Comparison of ENCODE assay signal across 8 cellular contexts in the genomic region with DNA sequence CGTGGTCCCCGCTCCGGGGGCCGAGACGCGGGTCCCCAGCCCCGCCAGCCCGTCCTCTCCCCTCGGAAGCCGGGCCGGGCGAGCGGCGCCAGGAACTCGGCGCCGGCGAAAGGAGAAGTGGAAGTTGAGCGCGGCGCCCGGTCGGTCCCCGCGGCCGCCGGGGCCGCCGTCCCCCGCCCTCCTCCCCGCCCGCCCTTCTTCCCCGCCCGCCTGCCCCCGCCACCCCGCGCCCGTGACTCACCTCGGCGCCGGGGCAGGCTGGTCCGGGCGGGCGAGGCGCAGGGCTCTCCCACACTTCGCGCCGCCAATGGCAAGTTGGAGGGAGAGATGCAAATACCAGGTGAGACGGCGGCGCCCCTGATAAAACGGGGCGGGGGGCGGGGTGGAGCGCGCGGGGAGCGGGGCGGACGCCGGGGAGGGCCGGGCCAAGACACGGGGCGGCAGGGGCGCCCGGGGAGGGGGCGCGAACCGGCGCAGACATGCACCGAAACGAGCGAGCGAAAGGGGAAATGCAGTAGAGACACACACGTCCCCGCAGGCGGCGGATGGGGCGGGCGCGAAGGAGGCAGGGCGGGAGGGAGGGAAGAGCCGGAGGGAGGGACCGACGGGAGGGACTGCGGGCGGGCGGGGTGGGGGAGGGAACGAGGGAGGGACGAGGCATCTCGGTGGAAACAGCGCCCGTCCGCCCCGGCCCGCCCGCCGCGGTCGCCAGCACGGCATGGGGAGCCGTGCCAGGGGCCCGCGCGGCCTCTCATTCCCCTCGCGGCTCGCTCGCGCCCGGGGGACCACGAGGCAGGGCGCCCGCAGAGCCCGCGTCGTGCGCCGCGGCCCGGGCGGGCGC. TPM values are rescaled to one million over a fixed set of nuclear protein-coding genes. Genes with fewer than 3 reads are reported as not detected.
DNase-seq lines count a peak whose midpoint lies in the region; ATAC-seq and TF ChIP-seq lines count a peak whose summit lies in the region.

A gene (minus strand): TSS at position 119 of the 841 bp plus-strand sequence. CDS start 29,167 bp downstream, outside the sequence.

- in situ Hi-C loops in brain microvascular endothelial cell (cut with HindIII; ENCODE audit: low pct_ligation_motif_present, low sequenced_read_pairs), result no loop called here

- H3K27ac Mint-ChIP-seq in CD4-positive, CD25-positive, alpha-beta regulatory T cell, result peak within 1 kb of the TSS in 2 of 3 donors; percentile 41 to 82

- intact Hi-C loops in T-helper 2 cell treated with Interferon-gamma antibody and Interleukin-4, amounts not matched to agents 100 ng/mL and 5 ng/mL, for 36 hours (cut with micrococcal nuclease), result no loop called here

- peaks cover 5 to 43% (median 6%) of the 10 kb centered on the region in 4 donors for H3K4me1 Mint-ChIP-seq in CD4-positive, CD25-positive, alpha-beta regulatory T cell

- H3K4me3 ChIP-seq in CD4-positive, CD25-positive, alpha-beta regulatory T cell (ENCODE audit: low read depth, low read length), result peak within 1 kb of the TSS; percentile 64
- H3K4me3 ChIP-seq in Karpas-422 (ENCODE audit: low read length) (peak within 1 kb of the TSS; percentile 68), brain microvascular endothelial cell (ENCODE audit: low read depth, low read length) (peak within 1 kb of the TSS; percentile 63), kidney epithelial cell (ENCODE audit: low read depth, low read length) (peak within 1 kb of the TSS; percentile 62)

- no peaks in the 10 kb centered on the region for H3K27me3 Mint-ChIP-seq in CD4-positive, CD25-positive, alpha-beta regulatory T cell

- peaks cover 46% of the 10 kb centered on the region for H3K79me2 ChIP-seq in Karpas-422 (ENCODE audit: low read length)

- no peak within 1 kb of the TSS; the same call in 1 of the 2 replicates for H2AFZ ChIP-seq in Karpas-422 (ENCODE audit: low read length)

- peak; percentile 73 to 74 for ATAC-seq in CD4-positive, CD25-positive, alpha-beta regulatory T cell (ENCODE audit: low read depth in 2 of 2)
- ATAC-seq in GM19351 (IDR thresholded peaks at IDR 0.05; ENCODE audit: unreplicated experiment) (peak; percentile 36), HG02973 (IDR thresholded peaks at IDR 0.05; ENCODE audit: unreplicated experiment) (no peak)

- H3K27me3 ChIP-seq in CD4-positive, CD25-positive, alpha-beta regulatory T cell (ENCODE audit: control insufficient read depth, insufficient read depth, low read length), result no peaks in the 10 kb centered on the region
- H3K27me3 ChIP-seq in Karpas-422 (ENCODE audit: low read length) (no peaks in the 10 kb centered on the region), brain microvascular endothelial cell (replicated peaks) (no peaks in the 10 kb centered on the region), kidney epithelial cell (ENCODE audit: control insufficient read depth, insufficient read depth, low read length) (no peaks in the 10 kb centered on the region)

- H3K4me3 Mint-ChIP-seq in CD4-positive, CD25-positive, alpha-beta regulatory T cell, result peak within 1 kb of the TSS; percentile 92 to 95 (median 94)

- H4K20me1 ChIP-seq in Karpas-422 (ENCODE audit: insufficient read depth, low read depth, low read length), result peaks cover 7% of the 10 kb centered on the region; the same call in 1 of the 2 replicates

- no peaks in the 10 kb centered on the region for H3K9me3 Mint-ChIP-seq in CD4-positive, CD25-positive, alpha-beta regulatory T cell

- H3K4me1 ChIP-seq in CD4-positive, CD25-positive, alpha-beta regulatory T cell (ENCODE audit: control insufficient read depth, insufficient read depth, low read length, poor library complexity, severe bottlenecking), result peaks cover 31% of the 10 kb centered on the region
- peaks cover 43% of the 10 kb centered on the region for H3K4me1 ChIP-seq in Karpas-422 (ENCODE audit: low read length)

- H3K36me3 ChIP-seq in CD4-positive, CD25-positive, alpha-beta regulatory T cell (ENCODE audit: control insufficient read depth, insufficient read depth, low read length), result no peaks in the 10 kb centered on the region
- no peaks in the 10 kb centered on the region for H3K36me3 ChIP-seq in Karpas-422 (ENCODE audit: insufficient read depth, low read length)
- no peaks in the 10 kb centered on the region for H3K36me3 ChIP-seq in brain microvascular endothelial cell (replicated peaks)
- no peaks in the 10 kb centered on the region for H3K36me3 ChIP-seq in kidney epithelial cell (ENCODE audit: control insufficient read depth, insufficient read depth, low read length)

- no peaks in the 10 kb centered on the region for H3K9me3 ChIP-seq in CD4-positive, CD25-positive, alpha-beta regulatory T cell (ENCODE audit: control insufficient read depth in 2 of 2, low read length in 2 of 2)
- no peaks in the 10 kb centered on the region for H3K9me3 ChIP-seq in Karpas-422 (ENCODE audit: low read length)

- peak within 1 kb of the TSS; percentile 84 for H3K4me2 ChIP-seq in Karpas-422 (ENCODE audit: low read depth, low read length, poor library complexity, severe bottlenecking)

- DNase-seq in CD4-positive, CD25-positive, alpha-beta regulatory T cell, result peak; percentile 35 to 70 (median 61)
- DNase-seq in Karpas-422 (peak; percentile 86), brain microvascular endothelial cell (no peak), kidney epithelial cell (ENCODE audit: low read depth) (no peak)
- peak; percentile 54 to 64 for DNase-seq in stimulated activated CD4-positive, alpha-beta T cell treated with anti-CD3 and anti-CD28 coated beads, Interleukin-4, amount 100 ng/mL, for 4 hours

- H3K27ac ChIP-seq in CD4-positive, CD25-positive, alpha-beta regulatory T cell (ENCODE audit: insufficient read depth, low read length, poor library complexity, severe bottlenecking), result peak within 1 kb of the TSS; percentile 68
- peak within 1 kb of the TSS; percentile 84 for H3K27ac ChIP-seq in Karpas-422 (ENCODE audit: low read length)
- H3K27ac ChIP-seq in brain microvascular endothelial cell, result peak within 1 kb of the TSS; percentile 91

- H3K9ac ChIP-seq in Karpas-422 (ENCODE audit: low read length), result peak within 1 kb of the TSS; percentile 86

- no peak for TF ChIP-seq CTCF in brain microvascular endothelial cell (IDR thresholded peaks at IDR 0.05; ENCODE audit: low read depth, low read length, missing control alignments)
- TF ChIP-seq CTCF in kidney epithelial cell (IDR thresholded peaks at IDR 0.05; ENCODE audit: insufficient read depth, low read length, poor library complexity, severe bottlenecking), result no peak

- no peaks in the 10 kb centered on the region for H3K36me3 Mint-ChIP-seq in CD4-positive, CD25-positive, alpha-beta regulatory T cell

- no peaks in the 10 kb centered on the region for H3K9me2 ChIP-seq in Karpas-422 (replicated peaks; ENCODE audit: insufficient read depth, low read length)

RNA-seq across cellular contexts. Expression of the gene that starts here (rescaled TPM):
- 46.7 TPM for total RNA-seq in CD4-positive, CD25-positive, alpha-beta regulatory T cell
- 10 to 100 TPM; 12.1 to 15.7 (median 14.0) TPM for polyA plus RNA-seq in CD4-positive, CD25-positive, alpha-beta regulatory T cell
- total RNA-seq in Karpas-422 (2014; rRNA removed; shearing (Covaris generic); ENCODE audit: low replicate concordance), result 29.1 and 31.7 TPM in 2 replicates
- 49.9 and 50.6 TPM in 2 replicates for total RNA-seq in T-helper 2 cell treated with Interferon-gamma antibody and Interleukin-4, amounts not matched to agents 100 ng/mL and 5 ng/mL, for 36 hours
- 26.9 and 27.9 TPM in 2 replicates for total RNA-seq in kidney epithelial cell

Comparison
In these comparisons a context has a peak if more than half of its experiments do, and no peak if none do; other contexts are left out.
1. DNase-seq: peak in CD4-positive, CD25-positive, alpha-beta regulatory T cell (3 of 3), Karpas-422 (single experiment) and stimulated activated CD4-positive, alpha-beta T cell treated with anti-CD3 and anti-CD28 coated beads, Interleukin-4, amount 100 ng/mL, for 4 hours (2 of 2); none in brain microvascular endothelial cell (single experiment) and kidney epithelial cell (single experiment).
2. Peak in every context shown above with its lines, with median percentiles within 50 percentile points of each other: H3K27ac ChIP-seq and H3K4me3 ChIP-seq.